9 cellular contexts compared by ENCODE assay signal in genomic region chr17:3894927-3895343, GRCh38. TPM values are rescaled to one million over a fixed set of nuclear protein-coding genes. Genes with fewer than 3 reads are reported as not detected.
DNase-seq lines count a peak whose midpoint lies in the region; ATAC-seq and TF ChIP-seq lines count a peak whose summit lies in the region.
"Had no signal": no experiment of that assay in that cellular context is flagged by ENCODE, and none has a peak within 500 bp of the region (broad histone marks: within the 10 kb centered on the region; RNA-seq: fewer than 3 reads in every experiment).

No MANE protein-coding gene starts in this region.

- no peaks in the 10 kb centered on the region for H3K36me3 ChIP-seq in sigmoid colon
- H3K36me3 ChIP-seq: uterus had no signal

- H3K27me3 Mint-ChIP-seq in HFFc6 (ENCODE audit: insufficient read depth) (peaks cover 3% of the 10 kb centered on the region; the same call in 1 of the 2 replicates), T-helper 17 cell (no peaks in the 10 kb centered on the region)
- no peaks in the 10 kb centered on the region for H3K27me3 Mint-ChIP-seq in effector memory CD8-positive, alpha-beta T cell

- intact Hi-C loops in left cardiac atrium (cut with DNase I) (no loop called here), sigmoid colon (cut with DNase I) (loop anchor here (5.0 kb wide), 1 partner anchor 52 kb away; no protein-coding TSS in a partner anchor)

- H3K4me3 ChIP-seq in sigmoid colon, result no peak overlapping the region
- H3K4me3 ChIP-seq: uterus had no signal

- no peaks in the 10 kb centered on the region for H3K27me3 ChIP-seq in sigmoid colon
- H3K27me3 ChIP-seq: uterus had no signal

- TF ChIP-seq POLR2A in sigmoid colon (IDR thresholded peaks at IDR 0.05), result no peak

- DNase-seq in HFFc6 (peak; percentile 9), T-helper 17 cell (no peak), left cardiac atrium (peak; percentile 63), sigmoid colon (no peak), NCI-H1417 treated with DMSO at 0.1 percent for 48 hours (lab: John Stamatoyannopoulos, UW) (no peak), occipital lobe (lab: John Stamatoyannopoulos, UW) (no peak)
- no peak for DNase-seq in activated effector memory CD4-positive, alpha-beta T cell treated with anti-CD3 and anti-CD28 coated beads, Interleukin-2, amount 50 U/mL, for 16 hours
- DNase-seq in effector memory CD8-positive, alpha-beta T cell, result no peak

- ATAC-seq in T-helper 17 cell, result no peak
- peak in 1 of 2 donors; percentile 1 for ATAC-seq in left cardiac atrium
- ATAC-seq in effector memory CD8-positive, alpha-beta T cell (replicated peaks), result no peak

- H3K9me3 Mint-ChIP-seq in HFFc6, result no peaks in the 10 kb centered on the region
- H3K9me3 Mint-ChIP-seq in effector memory CD8-positive, alpha-beta T cell, result no peaks in the 10 kb centered on the region

- H3K4me1 Mint-ChIP-seq in HFFc6 (ENCODE audit: low read depth) (peaks cover 42% of the 10 kb centered on the region), T-helper 17 cell (peaks cover 30% of the 10 kb centered on the region)
- H3K4me1 Mint-ChIP-seq in effector memory CD8-positive, alpha-beta T cell (ENCODE audit: low read depth in 2 of 2), result peaks cover 18 to 26% of the 10 kb centered on the region in 2 donors

- H3K9me3 ChIP-seq in T-helper 17 cell (ENCODE audit: control insufficient read depth, low read length, poor library complexity, severe bottlenecking) (no peaks in the 10 kb centered on the region), sigmoid colon (no peaks in the 10 kb centered on the region)
- H3K9me3 ChIP-seq: uterus had no signal

- H3K4me1 ChIP-seq in sigmoid colon, result peaks cover 0 to 50% (median 48%) of the 10 kb centered on the region in 4 donors

- peak overlapping the region; percentile 18 to 96 (median 86) for H3K27ac ChIP-seq in sigmoid colon

- no peak overlapping the region for H3K4me3 Mint-ChIP-seq in HFFc6
- peak overlapping the region; percentile 19 for H3K4me3 Mint-ChIP-seq in T-helper 17 cell
- no peak overlapping the region for H3K4me3 Mint-ChIP-seq in effector memory CD8-positive, alpha-beta T cell

- 10 to 48% methylated on average over 2 of the region's 2 CpGs for WGBS in sigmoid colon, 2 donors

- H3K36me3 Mint-ChIP-seq in HFFc6 (ENCODE audit: low read depth) (no peaks in the 10 kb centered on the region), T-helper 17 cell (ENCODE audit: low read depth) (no peaks in the 10 kb centered on the region)
- peaks cover 12% of the 10 kb centered on the region for H3K36me3 Mint-ChIP-seq in effector memory CD8-positive, alpha-beta T cell (ENCODE audit: insufficient read depth)

- TF ChIP-seq EP300 in sigmoid colon (IDR thresholded peaks at IDR 0.05), result no peak

- H3K27ac Mint-ChIP-seq in HFFc6 (no peak overlapping the region), T-helper 17 cell (peak overlapping the region; percentile 6)
- H3K27ac Mint-ChIP-seq in effector memory CD8-positive, alpha-beta T cell, result no peak overlapping the region

- TF ChIP-seq CTCF in HFFc6 (IDR thresholded peaks at IDR 0.05) (no peak), sigmoid colon (IDR thresholded peaks at IDR 0.05) (no peak)

RNA-seq across cellular contexts. Expression of gene CAMKK1, which starts 2.1 kb away (rescaled TPM):
- 1 to 10 TPM; 5.4 to 6.9 (median 6.0) TPM for total RNA-seq in HFFc6 (2021; fragmentation: NEBNext Ultra II Directional; extraction: Animal tissue kit (Norgen Biotek cat#: 25700))
- total RNA-seq in T-helper 17 cell, result 1 to 10 TPM; 5.8 to 5.9 TPM
- 1 to 10 TPM; 4.1 to 5.1 TPM for total RNA-seq in left cardiac atrium
- total RNA-seq in sigmoid colon, result 10 to 100 TPM in 1 of 4 donors, 1 to 10 TPM in 3; 3.8 to 12.8 (median 8.1) TPM
- 1 to 10 TPM in 2 of 3 donors, under 1 TPM in 1; 0.92 to 6.3 (median 2.4) TPM for polyA plus RNA-seq in sigmoid colon
- 8.9 TPM for total RNA-seq in occipital lobe

RNA-seq across cellular contexts. Expression of gene P2RX1, which starts 21.3 kb away (rescaled TPM):
- total RNA-seq in HFFc6 (2021; fragmentation: NEBNext Ultra II Directional; extraction: Animal tissue kit (Norgen Biotek cat#: 25700)), result under 1 TPM in 1 of 6 experiments, not detected in 5; 0.08 TPM
- total RNA-seq in T-helper 17 cell, result 10 to 100 TPM in 1 of 2 donors, 1 to 10 TPM in 1; 4.2 to 15.0 TPM
- total RNA-seq in left cardiac atrium, result 1 to 10 TPM in 1 of 2 donors, under 1 TPM in 1; 0.62 to 3.5 TPM
- total RNA-seq in sigmoid colon, result 10 to 100 TPM in 2 of 4 donors, 1 to 10 TPM in 2; 3.6 to 55.9 (median 10.0) TPM
- 1 to 10 TPM in 1 of 3 donors, under 1 TPM in 2; 0.46 to 4.3 (median 0.60) TPM for polyA plus RNA-seq in sigmoid colon
- total RNA-seq in occipital lobe, result not detected

RNA-seq across cellular contexts. Expression of gene NCBP3, which starts 48.9 kb away (rescaled TPM):
- 10 to 100 TPM; 22.4 to 28.6 (median 25.3) TPM for total RNA-seq in HFFc6 (2021; fragmentation: NEBNext Ultra II Directional; extraction: Animal tissue kit (Norgen Biotek cat#: 25700))
- total RNA-seq in T-helper 17 cell (10 to 100 TPM; 37.0 to 42.9 TPM), left cardiac atrium (10 to 100 TPM; 16.3 to 24.4 TPM), sigmoid colon (10 to 100 TPM; 20.9 to 23.0 (median 21.7) TPM), occipital lobe (24.5 TPM)
- 10 to 100 TPM in 2 of 3 donors, 1 to 10 TPM in 1; 8.4 to 34.8 (median 11.6) TPM for polyA plus RNA-seq in sigmoid colon

Comparison
In these comparisons a context has a peak if more than half of its experiments do, and no peak if none do; other contexts are left out.
1. DNase-seq: peak in HFFc6 (single experiment) and left cardiac atrium (single experiment); none in T-helper 17 cell (0 of 3), sigmoid colon (single experiment), NCI-H1417 treated with DMSO at 0.1 percent for 48 hours (single experiment), activated effector memory CD4-positive, alpha-beta T cell treated with anti-CD3 and anti-CD28 coated beads, Interleukin-2, amount 50 U/mL, for 16 hours (single experiment), effector memory CD8-positive, alpha-beta T cell (0 of 3) and occipital lobe (single experiment).